In genomic region chr20:13302647-13303425, GRCh38 we compare ENCODE assay signal across 8 cellular contexts.
DNase-seq lines count a peak whose midpoint lies in the region; ATAC-seq and TF ChIP-seq lines count a peak whose summit lies in the region.

No MANE protein-coding gene starts in this region.

- no peak for TF ChIP-seq EP300 in stomach (IDR thresholded peaks at IDR 0.05)

- H3K4me3 ChIP-seq in HL-60 (replicated peaks; ENCODE audit: insufficient read depth, low read length) (no peak overlapping the region), RWPE2 (ENCODE audit: severe bottlenecking) (no peak overlapping the region), astrocyte of the spinal cord (ENCODE audit: low read depth, low read length) (no peak overlapping the region), stomach (no peak overlapping the region)

- ATAC-seq in GM19468 (IDR thresholded peaks at IDR 0.05; ENCODE audit: extremely low read depth, unreplicated experiment) (peak; percentile 80), RWPE2 (ENCODE audit: low read depth) (peak; percentile 85), left lobe of liver (peak; percentile 89)

- no peak for TF ChIP-seq POLR2A in stomach (IDR thresholded peaks at IDR 0.05)

- peaks cover 8% of the 10 kb centered on the region for H3K4me1 ChIP-seq in RWPE2 (ENCODE audit: insufficient read depth, poor library complexity, severe bottlenecking)
- no peaks in the 10 kb centered on the region for H3K4me1 ChIP-seq in stomach

- H3K27ac ChIP-seq in HL-60 (replicated peaks) (no peak overlapping the region), RWPE2 (ENCODE audit: poor library complexity, severe bottlenecking) (no peak overlapping the region), stomach (no peak overlapping the region)

- no peaks in the 10 kb centered on the region for H3K36me3 ChIP-seq in RWPE2 (ENCODE audit: low read depth)
- peaks cover 0 to 9% (median 0%) of the 10 kb centered on the region in 4 donors for H3K36me3 ChIP-seq in stomach

- H3K27me3 ChIP-seq in HL-60 (ENCODE audit: insufficient read depth, poor library complexity, severe bottlenecking), result no peaks in the 10 kb centered on the region
- no peaks in the 10 kb centered on the region for H3K27me3 ChIP-seq in RWPE2 (ENCODE audit: insufficient read depth, poor library complexity, severe bottlenecking)
- no peaks in the 10 kb centered on the region for H3K27me3 ChIP-seq in stomach

- TF ChIP-seq CTCF in HL-60 (IDR thresholded peaks at IDR 0.05; ENCODE audit: insufficient read depth, low read length), result peak; percentile 70
- TF ChIP-seq CTCF in RWPE2 (IDR thresholded peaks at IDR 0.05; ENCODE audit: poor library complexity, severe bottlenecking), result peak; percentile 77
- TF ChIP-seq CTCF in astrocyte of the spinal cord (IDR thresholded peaks at IDR 0.05; ENCODE audit: low read depth, low read length), result peak; percentile 80
- peak in 4 of 7 experiments; percentile 8 to 36 (median 18) for TF ChIP-seq CTCF in stomach (IDR thresholded peaks at IDR 0.05)

- intact Hi-C loops in stomach (cut with DNase I; ENCODE audit: low total_unique reads), result no loop called here

- in situ Hi-C loops in astrocyte of the spinal cord (cut with HindIII; ENCODE audit: low sequenced_read_pairs), result no loop called here

- 64 to 73% (median 68%) methylated on average over 9 of the region's 9 CpGs for WGBS in stomach, 5 donors

- H3K9me3 ChIP-seq in RWPE2 (ENCODE audit: severe bottlenecking) (no peaks in the 10 kb centered on the region), stomach (peaks cover 0 to 14% (median 6%) of the 10 kb centered on the region in 4 donors)

- DNase-seq in D341Med (ENCODE audit: low spot score), result peak; percentile 75
- peak in 1 of 2 experiments; percentile 23 for DNase-seq in HL-60 (ENCODE audit: low read depth in 1 of 2, low spot score in 1 of 2)
- no peak for DNase-seq in RWPE2 (ENCODE audit: low spot score)
- DNase-seq in astrocyte of the spinal cord (ENCODE audit: low read depth, low spot score), result peak; percentile 5
- no peak for DNase-seq in left lobe of liver (ENCODE audit: low spot score)
- DNase-seq in stomach, result no peak
- DNase-seq in effector CD4-positive, alpha-beta T cell, result no peak

Comparison
In these comparisons a context has a peak if more than half of its experiments do, and no peak if none do; other contexts are left out.
1. DNase-seq: peak in D341Med (single experiment) and astrocyte of the spinal cord (single experiment); none in RWPE2 (single experiment), left lobe of liver (single experiment), stomach (single experiment) and effector CD4-positive, alpha-beta T cell (single experiment).
2. CTCF ChIP-seq: peak in every context shown above with its lines; median percentile 80 in astrocyte of the spinal cord; 77 in RWPE2; 70 in HL-60; 18 in stomach.
3. Peak in every context shown above with its lines, with median percentiles within 50 percentile points of each other: ATAC-seq.